22 cellular contexts compared by ENCODE assay signal in genomic region chr9:124190761-124191160, GRCh38.
A peak's percentile ranks its signal among the peaks of the same experiment; 100 is the strongest.
DNase-seq lines count a peak whose midpoint lies in the region; ATAC-seq and TF ChIP-seq lines count a peak whose summit lies in the region.
"Had no signal": no experiment of that assay in that cellular context is flagged by ENCODE, and none has a peak within 500 bp of the region (broad histone marks: within the 10 kb centered on the region; RNA-seq: fewer than 3 reads in every experiment).

No MANE protein-coding gene starts in this region.

- CTCF ChIA-PET in activated CD8-positive, alpha-beta T cell treated with anti-CD3 and anti-CD28 coated beads, Interleukin-2, amount 10 ng/mL, durations not matched to agents 7 days and 5 days (lab: Charles Lee): no interaction called here
- CTCF ChIA-PET in activated CD8-positive, alpha-beta T cell treated with anti-CD3 and anti-CD28 coated beads for 36 hours (lab: Charles Lee): interaction anchor here (1.5 kb wide), 1 partner anchor 63 kb away, joined by 5 read pairs; no protein-coding TSS in a partner anchor

- peak; percentile 12 for DNase-seq in activated CD8-positive, alpha-beta T cell treated with anti-CD3 and anti-CD28 coated beads, Interleukin-2, amount 10 ng/mL, durations not matched to agents 7 days and 5 days
- DNase-seq in activated CD8-positive, alpha-beta T cell treated with anti-CD3 and anti-CD28 coated beads for 36 hours: no peak
- DNase-seq in globus pallidus (ENCODE audit: low spot score) (peak; percentile 96), occipital lobe (lab: John Stamatoyannopoulos, UW) (peak; percentile 53), T-helper 1 cell (no peak), HPDE6-E6E7 (ENCODE audit: extremely low spot score) (no peak)
- DNase-seq: activated CD4-positive, alpha-beta T cell treated with anti-CD3 and anti-CD28 coated beads, Interleukin-2, amount 50 U/mL, for 1 hour; activated naive CD4-positive, alpha-beta T cell treated with anti-CD3 and anti-CD28 coated beads, Interleukin-2, amount 10 ng/mL, durations not matched to agents 7 days and 5 days; activated T-cell treated with anti-CD3 and anti-CD28 coated beads, Interleukin-2, amount 50 U/mL, for 1 hour; foreskin fibroblast; H9; left colon; NCI-H1436; NCI-H774; SHP77 treated with DMSO at 0.1 percent for 48 hours; stimulated activated naive CD4-positive, alpha-beta T cell; upper lobe of left lung had no signal

- H3K27me3 Mint-ChIP-seq in activated CD8-positive, alpha-beta T cell treated with anti-CD3 and anti-CD28 coated beads, Interleukin-2, amount 10 ng/mL, durations not matched to agents 7 days and 5 days (ENCODE audit: low read depth): peaks cover 22% of the 10 kb centered on the region
- H3K27me3 Mint-ChIP-seq in activated CD8-positive, alpha-beta T cell treated with anti-CD3 and anti-CD28 coated beads for 36 hours: peaks cover 10% of the 10 kb centered on the region

- POLR2A ChIA-PET in activated CD8-positive, alpha-beta T cell treated with anti-CD3 and anti-CD28 coated beads, Interleukin-2, amount 10 ng/mL, durations not matched to agents 7 days and 5 days (lab: Charles Lee): no interaction called here
- POLR2A ChIA-PET in activated CD8-positive, alpha-beta T cell treated with anti-CD3 and anti-CD28 coated beads for 36 hours (lab: Charles Lee): no interaction called here

- ATAC-seq in activated CD8-positive, alpha-beta T cell treated with anti-CD3 and anti-CD28 coated beads, Interleukin-2, amount 10 ng/mL, durations not matched to agents 7 days and 5 days: no peak
- ATAC-seq in activated CD8-positive, alpha-beta T cell treated with anti-CD3 and anti-CD28 coated beads for 36 hours: no peak
- no peak for ATAC-seq in HG02571 (IDR thresholded peaks at IDR 0.05; ENCODE audit: unreplicated experiment)
- ATAC-seq: left colon had no signal

- no peaks in the 10 kb centered on the region for H3K4me1 Mint-ChIP-seq in activated CD8-positive, alpha-beta T cell treated with anti-CD3 and anti-CD28 coated beads, Interleukin-2, amount 10 ng/mL, durations not matched to agents 7 days and 5 days (ENCODE audit: low read depth)
- H3K4me1 Mint-ChIP-seq in activated CD8-positive, alpha-beta T cell treated with anti-CD3 and anti-CD28 coated beads for 36 hours (ENCODE audit: low read depth): peaks cover 4% of the 10 kb centered on the region

- intact Hi-C loops in activated CD8-positive, alpha-beta T cell treated with anti-CD3 and anti-CD28 coated beads for 36 hours (cut with micrococcal nuclease): no loop called here

- H3K36me3 Mint-ChIP-seq in activated CD8-positive, alpha-beta T cell treated with anti-CD3 and anti-CD28 coated beads, Interleukin-2, amount 10 ng/mL, durations not matched to agents 7 days and 5 days (ENCODE audit: low read depth): peaks cover 8% of the 10 kb centered on the region
- H3K36me3 Mint-ChIP-seq in activated CD8-positive, alpha-beta T cell treated with anti-CD3 and anti-CD28 coated beads for 36 hours (ENCODE audit: low read depth): no peaks in the 10 kb centered on the region

- H3K27ac Mint-ChIP-seq in activated CD8-positive, alpha-beta T cell treated with anti-CD3 and anti-CD28 coated beads, Interleukin-2, amount 10 ng/mL, durations not matched to agents 7 days and 5 days: no peak overlapping the region
- no peak overlapping the region for H3K27ac Mint-ChIP-seq in activated CD8-positive, alpha-beta T cell treated with anti-CD3 and anti-CD28 coated beads for 36 hours
- H3K27ac Mint-ChIP-seq: activated naive CD4-positive, alpha-beta T cell treated with anti-CD3 and anti-CD28 coated beads, Interleukin-2, amount 10 ng/mL, durations not matched to agents 7 days and 5 days; H9; T-helper 1 cell treated with Interleukin-12 subunit alpha and Interleukin-12 subunit beta and Interleukin-4 antibody, amounts not matched to agents 30 μg/mL and 1 μg/mL, for 36 hours had no signal

- peaks cover 19% of the 10 kb centered on the region for H3K9me3 Mint-ChIP-seq in activated CD8-positive, alpha-beta T cell treated with anti-CD3 and anti-CD28 coated beads, Interleukin-2, amount 10 ng/mL, durations not matched to agents 7 days and 5 days (ENCODE audit: insufficient read depth)
- peaks cover 7% of the 10 kb centered on the region for H3K9me3 Mint-ChIP-seq in activated CD8-positive, alpha-beta T cell treated with anti-CD3 and anti-CD28 coated beads for 36 hours

- H3K27ac ChIP-seq in temporal lobe (ENCODE audit: low read depth, low read length): peak overlapping the region; percentile 84
- H3K27ac ChIP-seq: neutrophil, upper lobe of left lung, VCaP had no signal

- no peak overlapping the region for H3K4me3 Mint-ChIP-seq in activated CD8-positive, alpha-beta T cell treated with anti-CD3 and anti-CD28 coated beads, Interleukin-2, amount 10 ng/mL, durations not matched to agents 7 days and 5 days
- H3K4me3 Mint-ChIP-seq in activated CD8-positive, alpha-beta T cell treated with anti-CD3 and anti-CD28 coated beads for 36 hours: no peak overlapping the region
- H3K4me3 Mint-ChIP-seq: activated naive CD4-positive, alpha-beta T cell treated with anti-CD3 and anti-CD28 coated beads, Interleukin-2, amount 10 ng/mL, durations not matched to agents 7 days and 5 days; H9; T-helper 1 cell treated with Interleukin-12 subunit alpha and Interleukin-12 subunit beta and Interleukin-4 antibody, amounts not matched to agents 30 μg/mL and 1 μg/mL, for 36 hours had no signal

- no peak for TF ChIP-seq CTCF in activated CD8-positive, alpha-beta T cell treated with anti-CD3 and anti-CD28 coated beads for 36 hours (IDR thresholded peaks at IDR 0.05)

Comparison
In these comparisons a context has a peak if more than half of its experiments do, and no peak if none do; other contexts are left out.
1. DNase-seq: peak in activated CD8-positive, alpha-beta T cell treated with anti-CD3 and anti-CD28 coated beads, Interleukin-2, amount 10 ng/mL, durations not matched to agents 7 days and 5 days (single experiment), globus pallidus (single experiment) and occipital lobe (single experiment); none in activated CD8-positive, alpha-beta T cell treated with anti-CD3 and anti-CD28 coated beads for 36 hours (single experiment), T-helper 1 cell (0 of 5) and HPDE6-E6E7 (single experiment).